12 cellular contexts compared by ENCODE assay signal in the genomic region with DNA sequence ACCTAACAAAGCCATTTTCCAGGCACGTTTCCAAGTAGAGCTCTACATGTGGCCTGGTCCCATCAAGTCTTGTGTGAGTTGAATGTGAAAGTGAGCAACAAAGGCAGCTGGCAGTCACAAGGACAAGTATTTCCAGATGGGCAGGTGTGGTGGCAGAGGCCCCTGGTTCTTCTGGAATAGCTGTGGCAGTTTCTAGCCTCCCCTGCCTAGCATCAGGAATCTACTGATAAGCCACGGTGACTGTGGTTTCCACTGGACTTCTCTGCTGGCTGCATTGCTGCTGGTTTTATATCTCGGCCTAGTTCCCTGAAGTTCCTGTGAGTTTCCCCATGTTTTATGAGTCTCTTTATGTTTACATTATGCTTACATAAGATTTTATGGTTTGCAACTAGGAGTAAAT.
A peak's percentile ranks its signal among the peaks of the same experiment; 100 is the strongest.
DNase-seq lines count a peak whose midpoint lies in the region; ATAC-seq and TF ChIP-seq lines count a peak whose summit lies in the region.
"Had no signal": no experiment of that assay in that cellular context is flagged by ENCODE, and none has a peak within 500 bp of the region (broad histone marks: within the 10 kb centered on the region; RNA-seq: fewer than 3 reads in every experiment).

No MANE protein-coding gene starts in this region.

- ATAC-seq in HG02571 (IDR thresholded peaks at IDR 0.05; ENCODE audit: unreplicated experiment): no peak
- ATAC-seq in HG03439 (IDR thresholded peaks at IDR 0.05; ENCODE audit: unreplicated experiment): no peak
- ATAC-seq: left cardiac atrium had no signal

- no peak overlapping the region for H3K27ac ChIP-seq in esophagus muscularis mucosa (replicated peaks in 1 of 4)
- H3K27ac ChIP-seq: skin epidermis, WERI-Rb-1 had no signal

- H3K36me3 ChIP-seq in esophagus muscularis mucosa: no peaks in the 10 kb centered on the region
- H3K36me3 ChIP-seq: WERI-Rb-1 had no signal

- H3K4me3 ChIP-seq in astrocyte of the spinal cord (ENCODE audit: low read depth, low read length) (no peak overlapping the region), esophagus muscularis mucosa (no peak overlapping the region)
- H3K4me3 ChIP-seq: skin epidermis had no signal

- intact Hi-C loops in esophagus muscularis mucosa (cut with DNase I): no loop called here

- H3K9me3 ChIP-seq in esophagus muscularis mucosa: no peaks in the 10 kb centered on the region

- no peak for TF ChIP-seq EP300 in esophagus muscularis mucosa (IDR thresholded peaks at IDR 0.05)

- in situ Hi-C loops in astrocyte of the spinal cord (cut with HindIII; ENCODE audit: low sequenced_read_pairs): no loop called here

- 91% methylated on average over 3 of the region's 3 CpGs for WGBS in esophagus muscularis mucosa

- peaks cover 0 to 2% (median 0%) of the 10 kb centered on the region in 4 donors for H3K4me1 ChIP-seq in esophagus muscularis mucosa

- H3K27me3 ChIP-seq in esophagus muscularis mucosa: no peaks in the 10 kb centered on the region

- no peak for TF ChIP-seq CTCF in astrocyte of the spinal cord (IDR thresholded peaks at IDR 0.05; ENCODE audit: low read depth, low read length)
- TF ChIP-seq CTCF in esophagus muscularis mucosa (IDR thresholded peaks at IDR 0.05): no peak

- no peak for TF ChIP-seq POLR2A in esophagus muscularis mucosa (IDR thresholded peaks at IDR 0.05; ENCODE audit: low read depth)

- DNase-seq in SIG-M5 treated with dmso at 0.1 percent for 504 hours (lab: John Stamatoyannopoulos, UW; ENCODE audit: unreplicated experiment): peak; percentile 23
- no peak for DNase-seq in SIG-M5 (lab: John Stamatoyannopoulos, UW)
- DNase-seq in NCI-H345 treated with DMSO at 0.1 percent for 48 hours (lab: John Stamatoyannopoulos, UW; ENCODE audit: unreplicated experiment): peak; percentile 88
- DNase-seq in astrocyte of the spinal cord (ENCODE audit: low read depth, low spot score): peak; percentile 4
- DNase-seq in ureter (ENCODE audit: low spot score): peak; percentile 52
- no peak for DNase-seq in esophagus muscularis mucosa (ENCODE audit: extremely low spot score)
- DNase-seq: left cardiac atrium, NCI-H1436 treated with DMSO at 0.1 percent for 48 hours, WERI-Rb-1 had no signal

Comparison
In these comparisons a context has a peak if more than half of its experiments do, and no peak if none do; other contexts are left out.
1. DNase-seq: peak in SIG-M5 treated with dmso at 0.1 percent for 504 hours (single experiment), NCI-H345 treated with DMSO at 0.1 percent for 48 hours (single experiment), astrocyte of the spinal cord (single experiment) and ureter (single experiment); none in SIG-M5 (single experiment) and esophagus muscularis mucosa (single experiment).